Comparison of ENCODE assay signal across 16 cellular contexts in genomic region chr4:41009411-41009810, GRCh38.
A peak's percentile ranks its signal among the peaks of the same experiment; 100 is the strongest.
DNase-seq lines count a peak whose midpoint lies in the region; ATAC-seq and TF ChIP-seq lines count a peak whose summit lies in the region.
"Had no signal": no experiment of that assay in that cellular context is flagged by ENCODE, and none has a peak within 500 bp of the region (broad histone marks: within the 10 kb centered on the region; RNA-seq: fewer than 3 reads in every experiment).

No MANE protein-coding gene starts in this region.

- no peak for DNase-seq in activated CD4-positive, alpha-beta T cell treated with anti-CD3 and anti-CD28 coated beads for 36 hours
- no peak for DNase-seq in activated CD4-positive, alpha-beta T cell treated with anti-CD3 and anti-CD28 coated beads for 4 hours
- DNase-seq in RWPE2 (ENCODE audit: low spot score) (no peak), fibroblast of mammary gland (ENCODE audit: low read depth) (peak; percentile 84), thoracic aorta (ENCODE audit: low spot score) (no peak), NK-92 (lab: John Stamatoyannopoulos, UW; ENCODE audit: unreplicated experiment) (no peak), NCI-H510A (lab: John Stamatoyannopoulos, UW) (no peak)
- DNase-seq in activated CD8-positive, alpha-beta T cell treated with anti-CD3 and anti-CD28 coated beads for 36 hours, result no peak
- DNase-seq: activated CD4-positive, CD25-positive, alpha-beta regulatory T cell treated with anti-CD3 and anti-CD28 coated beads, Interleukin-2, amount 50 U/mL, for 72 hours; activated T-cell treated with anti-CD3 and anti-CD28 coated beads, Interleukin-2, amount 50 U/mL, for 72 hours; DND-41; NCI-H1048; psoas muscle; stimulated activated CD4-positive, alpha-beta T cell treated with anti-CD3 and anti-CD28 coated beads, Interleukin-2, amount 100 ng/mL, for 48 hours had no signal

- no peaks in the 10 kb centered on the region for H3K9me3 Mint-ChIP-seq in activated CD4-positive, alpha-beta T cell treated with anti-CD3 and anti-CD28 coated beads for 36 hours (ENCODE audit: low read depth)
- no peaks in the 10 kb centered on the region for H3K9me3 Mint-ChIP-seq in activated CD8-positive, alpha-beta T cell treated with anti-CD3 and anti-CD28 coated beads for 36 hours
- H3K9me3 Mint-ChIP-seq: brain; stimulated activated memory B cell treated with anti-CD40 and anti-IgM and Interleukin-4, amounts not matched to agents 10 μg/mL and 1 μg/mL and 100 μg/mL, for 72 hours had no signal

- no peak overlapping the region for H3K27ac Mint-ChIP-seq in activated CD4-positive, alpha-beta T cell treated with anti-CD3 and anti-CD28 coated beads for 36 hours
- no peak overlapping the region for H3K27ac Mint-ChIP-seq in activated CD8-positive, alpha-beta T cell treated with anti-CD3 and anti-CD28 coated beads for 36 hours
- H3K27ac Mint-ChIP-seq: activated T-cell treated with anti-CD3 and anti-CD28 coated beads, Interleukin-2, amount 50 U/mL, for 72 hours; brain; stimulated activated memory B cell treated with anti-CD40 and anti-IgM and Interleukin-4, amounts not matched to agents 10 μg/mL and 1 μg/mL and 100 μg/mL, for 72 hours had no signal

- POLR2A ChIA-PET in activated CD4-positive, alpha-beta T cell treated with anti-CD3 and anti-CD28 coated beads for 36 hours (lab: Charles Lee), result no interaction called here
- POLR2A ChIA-PET in activated CD8-positive, alpha-beta T cell treated with anti-CD3 and anti-CD28 coated beads for 36 hours (lab: Charles Lee), result no interaction called here

- H3K4me3 Mint-ChIP-seq in activated CD4-positive, alpha-beta T cell treated with anti-CD3 and anti-CD28 coated beads for 36 hours, result no peak overlapping the region
- H3K4me3 Mint-ChIP-seq in activated CD8-positive, alpha-beta T cell treated with anti-CD3 and anti-CD28 coated beads for 36 hours, result no peak overlapping the region
- H3K4me3 Mint-ChIP-seq: activated T-cell treated with anti-CD3 and anti-CD28 coated beads, Interleukin-2, amount 50 U/mL, for 72 hours; brain; stimulated activated memory B cell treated with anti-CD40 and anti-IgM and Interleukin-4, amounts not matched to agents 10 μg/mL and 1 μg/mL and 100 μg/mL, for 72 hours had no signal

- ATAC-seq in activated CD4-positive, alpha-beta T cell treated with anti-CD3 and anti-CD28 coated beads for 36 hours, result peak; percentile 57
- ATAC-seq in RWPE2 (ENCODE audit: low read depth), result peak; percentile 96
- ATAC-seq in thoracic aorta (ENCODE audit: insufficient number of reproducible peaks, low FRiP score, low read depth), result no peak
- no peak for ATAC-seq in activated CD8-positive, alpha-beta T cell treated with anti-CD3 and anti-CD28 coated beads for 36 hours
- ATAC-seq: psoas muscle; stimulated activated memory B cell treated with anti-CD40 and anti-IgM and Interleukin-4, amounts not matched to agents 10 μg/mL and 1 μg/mL and 100 μg/mL, for 72 hours had no signal

- no peaks in the 10 kb centered on the region for H3K4me1 Mint-ChIP-seq in activated CD4-positive, alpha-beta T cell treated with anti-CD3 and anti-CD28 coated beads for 36 hours
- no peaks in the 10 kb centered on the region for H3K4me1 Mint-ChIP-seq in activated CD8-positive, alpha-beta T cell treated with anti-CD3 and anti-CD28 coated beads for 36 hours (ENCODE audit: low read depth)
- H3K4me1 Mint-ChIP-seq: stimulated activated memory B cell treated with anti-CD40 and anti-IgM and Interleukin-4, amounts not matched to agents 10 μg/mL and 1 μg/mL and 100 μg/mL, for 72 hours had no signal

- TF ChIP-seq CTCF in RWPE2 (IDR thresholded peaks at IDR 0.05; ENCODE audit: poor library complexity, severe bottlenecking) (no peak), fibroblast of mammary gland (conservative IDR thresholded peaks at IDR 0.05; ENCODE audit: control insufficient read depth, insufficient read depth, low read depth, low read length) (no peak), thoracic aorta (IDR thresholded peaks at IDR 0.05) (no peak)
- TF ChIP-seq CTCF in activated CD8-positive, alpha-beta T cell treated with anti-CD3 and anti-CD28 coated beads for 36 hours (IDR thresholded peaks at IDR 0.05), result no peak

- H3K36me3 ChIP-seq in RWPE2 (ENCODE audit: low read depth) (peaks cover 46% of the 10 kb centered on the region), thoracic aorta (no peaks in the 10 kb centered on the region)

- H3K27me3 ChIP-seq in RWPE2 (ENCODE audit: insufficient read depth, poor library complexity, severe bottlenecking) (no peaks in the 10 kb centered on the region), thoracic aorta (replicated peaks; ENCODE audit: insufficient read depth) (no peaks in the 10 kb centered on the region)

- H3K27ac ChIP-seq in RWPE2 (ENCODE audit: poor library complexity, severe bottlenecking) (peak overlapping the region; percentile 64), thoracic aorta (peak overlapping the region; percentile 18 to 48)
- H3K27ac ChIP-seq: psoas muscle had no signal

- H3K9me3 ChIP-seq in RWPE2 (ENCODE audit: severe bottlenecking), result no peaks in the 10 kb centered on the region
- H3K9me3 ChIP-seq in thoracic aorta, result no peaks in the 10 kb centered on the region
- H3K9me3 ChIP-seq: psoas muscle had no signal

- H3K4me1 ChIP-seq in RWPE2 (ENCODE audit: insufficient read depth, poor library complexity, severe bottlenecking) (peaks cover 23% of the 10 kb centered on the region), thoracic aorta (ENCODE audit: control insufficient read depth in 1 of 2, low read depth in 2 of 2) (peaks cover 4 to 17% of the 10 kb centered on the region in 2 donors)
- H3K4me1 ChIP-seq: psoas muscle had no signal

- no peaks in the 10 kb centered on the region for H3K36me3 Mint-ChIP-seq in activated CD4-positive, alpha-beta T cell treated with anti-CD3 and anti-CD28 coated beads for 36 hours (ENCODE audit: low read depth)
- no peaks in the 10 kb centered on the region for H3K36me3 Mint-ChIP-seq in activated CD8-positive, alpha-beta T cell treated with anti-CD3 and anti-CD28 coated beads for 36 hours (ENCODE audit: low read depth)
- H3K36me3 Mint-ChIP-seq: stimulated activated memory B cell treated with anti-CD40 and anti-IgM and Interleukin-4, amounts not matched to agents 10 μg/mL and 1 μg/mL and 100 μg/mL, for 72 hours had no signal

- H3K27me3 Mint-ChIP-seq in activated CD4-positive, alpha-beta T cell treated with anti-CD3 and anti-CD28 coated beads for 36 hours, result peaks cover 3% of the 10 kb centered on the region
- no peaks in the 10 kb centered on the region for H3K27me3 Mint-ChIP-seq in activated CD8-positive, alpha-beta T cell treated with anti-CD3 and anti-CD28 coated beads for 36 hours
- H3K27me3 Mint-ChIP-seq: brain; stimulated activated memory B cell treated with anti-CD40 and anti-IgM and Interleukin-4, amounts not matched to agents 10 μg/mL and 1 μg/mL and 100 μg/mL, for 72 hours had no signal

- intact Hi-C loops in activated CD4-positive, alpha-beta T cell treated with anti-CD3 and anti-CD28 coated beads for 36 hours (cut with DNase I, micrococcal nuclease), result no loop called here
- intact Hi-C loops in activated CD8-positive, alpha-beta T cell treated with anti-CD3 and anti-CD28 coated beads for 36 hours (cut with micrococcal nuclease), result no loop called here

- H3K4me3 ChIP-seq in RWPE2 (ENCODE audit: severe bottlenecking), result no peak overlapping the region
- H3K4me3 ChIP-seq in fibroblast of mammary gland (ENCODE audit: control insufficient read depth, low read depth, low read length), result no peak overlapping the region
- H3K4me3 ChIP-seq in thoracic aorta, result no peak overlapping the region
- H3K4me3 ChIP-seq: psoas muscle had no signal

- CTCF ChIA-PET in activated CD4-positive, alpha-beta T cell treated with anti-CD3 and anti-CD28 coated beads for 36 hours (lab: Charles Lee), result no interaction called here
- CTCF ChIA-PET in activated CD8-positive, alpha-beta T cell treated with anti-CD3 and anti-CD28 coated beads for 36 hours (lab: Charles Lee), result no interaction called here

Comparison
In these comparisons a context has a peak if more than half of its experiments do, and no peak if none do; other contexts are left out.
1. ATAC-seq: peak in activated CD4-positive, alpha-beta T cell treated with anti-CD3 and anti-CD28 coated beads for 36 hours (single experiment) and RWPE2 (single experiment); none in thoracic aorta (single experiment) and activated CD8-positive, alpha-beta T cell treated with anti-CD3 and anti-CD28 coated beads for 36 hours (single experiment).